Comparison of ENCODE assay signal across 1 cellular context in genomic region chr7:158723266-158723665, GRCh38.
TF ChIP-seq lines count a peak whose summit lies in the region.

No MANE protein-coding gene starts in this region.

TF ChIP-seq in K562, 482 proteins besides CTCF, POLR2A, EP300 and RAD21 (continued from another document):
- TF ChIP-seq E2F6 (IDR thresholded peaks at IDR 0.05; ENCODE audit: borderline replicate concordance in 1 of 2, extremely low read depth in 1 of 2, insufficient read depth in 1 of 2, insufficient read length in 1 of 2, low read depth in 1 of 2, low read length in 1 of 2, poor library complexity in 1 of 2, severe bottlenecking in 1 of 2) = no peak
